19 cellular contexts compared by ENCODE assay signal in genomic region chr3:53817809-53818208, GRCh38.
"Had no signal": no experiment of that assay in that cellular context is flagged by ENCODE, and none has a peak within 500 bp of the region (broad histone marks: within the 10 kb centered on the region; RNA-seq: fewer than 3 reads in every experiment).

No MANE protein-coding gene starts in this region.

- H3K4me3 ChIP-seq: body of pancreas, pancreas, skin epidermis, thoracic aorta had no signal

- DNase-seq: activated CD4-positive, alpha-beta T cell treated with anti-CD3 and anti-CD28 coated beads, Interleukin-2, amount 50 U/mL, for 4 hours; activated CD4-positive, CD25-positive, alpha-beta regulatory T cell treated with anti-CD3 and anti-CD28 coated beads, Interleukin-2, amount 50 U/mL, for 72 hours; activated gamma-delta T cell; activated T-cell treated with anti-CD3 and anti-CD28 coated beads, Interleukin-2, amount 50 U/mL, for 4 hours; amniotic stem cell; body of pancreas; effector memory CD4-positive, alpha-beta T cell; foreskin melanocyte; immature natural killer cell; midbrain; retina; stimulated activated CD4-positive, alpha-beta T cell treated with anti-CD3 and anti-CD28 coated beads, Interleukin-15, amount 100 ng/mL, for 24 hours; stimulated activated CD4-positive, alpha-beta T cell treated with anti-CD3 and anti-CD28 coated beads, Interleukin-4, amount 100 ng/mL, for 1 hour; stimulated activated naive CD4-positive, alpha-beta T cell treated with Interleukin-2 at 50 U/mL for 16 hours; T1000 had no signal

- H3K36me3 ChIP-seq: thoracic aorta had no signal

- H3K27me3 ChIP-seq: body of pancreas, pancreas had no signal

- H3K27ac ChIP-seq: body of pancreas, epithelial cell of prostate, pancreas, skin epidermis, thoracic aorta had no signal

- H3K4me1 ChIP-seq: body of pancreas, pancreas had no signal

- H3K9me3 ChIP-seq: body of pancreas, pancreas, thoracic aorta had no signal

- ATAC-seq: activated T-cell treated with anti-CD3 and anti-CD28 coated beads, Interleukin-2, amount 50 U/mL, for 4 hours; body of pancreas; pancreas had no signal
